Comparison of ENCODE assay signal across 10 cellular contexts in the genomic region with DNA sequence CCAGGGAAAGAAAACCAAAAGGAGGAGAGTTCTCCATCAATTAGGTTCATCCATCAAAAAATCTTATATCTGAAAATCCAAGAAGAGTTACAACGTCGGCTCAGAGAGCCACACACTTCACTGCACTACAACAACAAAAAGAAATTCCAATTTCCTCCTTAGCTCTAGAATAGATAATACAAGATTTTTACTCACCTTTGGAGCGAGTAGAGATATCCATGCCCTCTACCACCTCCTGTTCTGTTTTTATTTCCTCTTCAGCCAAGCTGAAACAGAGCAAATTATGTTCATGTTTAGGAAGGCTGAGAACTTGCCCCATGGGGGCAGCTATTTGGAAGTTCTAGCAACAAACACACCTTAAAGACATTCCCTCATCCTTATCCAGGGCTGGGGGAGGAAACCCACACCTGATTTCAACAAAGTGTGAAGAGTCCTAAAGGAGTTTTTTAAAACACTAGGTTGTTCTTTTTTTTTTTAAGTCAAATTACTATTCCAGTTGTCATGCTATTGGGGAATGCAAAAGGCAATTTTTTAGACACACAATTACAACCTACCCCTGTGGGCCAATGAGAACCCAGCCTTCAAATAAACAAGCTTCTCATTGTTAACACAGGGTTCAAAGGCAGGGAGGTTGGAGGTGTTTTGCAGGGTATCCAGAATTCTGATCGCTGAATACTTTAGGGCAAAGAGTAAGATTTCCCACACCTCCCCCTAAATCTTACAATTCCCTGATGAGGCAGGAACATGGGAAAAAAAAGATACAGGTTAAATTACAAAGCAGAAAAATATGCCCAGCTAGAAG. TPM values are rescaled to one million over a fixed set of nuclear protein-coding genes. Genes with fewer than 3 reads are reported as not detected.
DNase-seq lines count a peak whose midpoint lies in the region; ATAC-seq, FAIRE-seq and TF ChIP-seq lines count a peak whose summit lies in the region.
"Had no signal": no experiment of that assay in that cellular context is flagged by ENCODE, and none has a peak within 500 bp of the region (broad histone marks: within the 10 kb centered on the region; RNA-seq: fewer than 3 reads in every experiment).

No MANE protein-coding gene starts in this region.

- H3F3A ChIP-seq in OCI-LY1 (ENCODE audit: insufficient read depth, low read length): no peaks in the 10 kb centered on the region

- H3K9ac ChIP-seq in OCI-LY1 (ENCODE audit: low read length) (peak overlapping the region; percentile 52; the same call in 1 of the 2 replicates), neuronal stem cell (ENCODE audit: low read depth, low read length, poor library complexity) (no peak overlapping the region)

- TF ChIP-seq CTCF in OCI-LY1 (IDR thresholded peaks at IDR 0.05; ENCODE audit: low read length): no peak
- no peak for TF ChIP-seq CTCF in GM13976 (IDR thresholded peaks at IDR 0.05; ENCODE audit: borderline replicate concordance, control extremely low read depth, extremely low read depth, insufficient read depth, missing control alignments)

- no peaks in the 10 kb centered on the region for H3K9me3 Mint-ChIP-seq in activated T-cell treated with anti-CD3 and anti-CD28 coated beads, Interleukin-2, amount 50 U/mL, for 4 hours
- H3K9me3 Mint-ChIP-seq: CD4-positive, CD25-positive, alpha-beta regulatory T cell had no signal

- H3K79me1 ChIP-seq in neuronal stem cell (ENCODE audit: low read depth, low read length): peaks cover 6% of the 10 kb centered on the region

- no peak for DNase-seq in epithelial cell of prostate (ENCODE audit: low read depth, low spot score)
- no peak for DNase-seq in neuronal stem cell (ENCODE audit: low spot score)
- no peak for DNase-seq in GM13976 (ENCODE audit: low spot score)
- DNase-seq in NCI-H2171 treated with DMSO at 0.1 percent for 48 hours (lab: John Stamatoyannopoulos, UW): no peak
- no peak for DNase-seq in activated T-cell treated with anti-CD3 and anti-CD28 coated beads, Interleukin-2, amount 50 U/mL, for 4 hours
- DNase-seq: CD4-positive, CD25-positive, alpha-beta regulatory T cell; SIG-M5 had no signal

- no peaks in the 10 kb centered on the region for H3K9me2 ChIP-seq in OCI-LY1 (ENCODE audit: low read depth, low read length)

- no peak overlapping the region for H3K14ac ChIP-seq in neuronal stem cell (ENCODE audit: low read length)

- H3K27ac ChIP-seq in OCI-LY1 (ENCODE audit: low read depth, low read length, poor library complexity, severe bottlenecking): peak overlapping the region; percentile 100
- H3K27ac ChIP-seq in epithelial cell of prostate: peak overlapping the region; percentile 100
- peak overlapping the region; percentile 92 for H3K27ac ChIP-seq in neuronal stem cell (replicated peaks; ENCODE audit: low read length)

- no peak overlapping the region for H2BK15ac ChIP-seq in neuronal stem cell (ENCODE audit: low read length)

- in situ Hi-C loops in GM13976 (cut with MboI; ENCODE audit: low sequenced_read_pairs, unreplicated experiment): no loop called here

- no peak overlapping the region for H3K23ac ChIP-seq in neuronal stem cell (ENCODE audit: low read depth, low read length, poor library complexity)

- no peak overlapping the region for H2BK5ac ChIP-seq in neuronal stem cell (ENCODE audit: low read length)

- H3K4ac ChIP-seq in neuronal stem cell (ENCODE audit: low read length): no peak overlapping the region

- H4K8ac ChIP-seq in neuronal stem cell (ENCODE audit: low read depth, low read length): no peak overlapping the region

- H2AK5ac ChIP-seq in neuronal stem cell (ENCODE audit: low read depth, low read length): no peak overlapping the region

- H3K4me1 ChIP-seq in OCI-LY1 (ENCODE audit: insufficient read depth, low read length, severe bottlenecking) (peaks cover 71% of the 10 kb centered on the region), neuronal stem cell (ENCODE audit: control insufficient read depth in 2 of 2, insufficient read depth in 1 of 2, low read depth in 1 of 2, low read length in 2 of 2) (peaks cover 41 to 47% of the 10 kb centered on the region in 2 donors)

- FAIRE-seq in A204.1 (lab: Jason Lieb, UNC): peak; percentile 58

- no peaks in the 10 kb centered on the region for H3K27me3 Mint-ChIP-seq in activated T-cell treated with anti-CD3 and anti-CD28 coated beads, Interleukin-2, amount 50 U/mL, for 4 hours (ENCODE audit: low read depth)
- H3K27me3 Mint-ChIP-seq: CD4-positive, CD25-positive, alpha-beta regulatory T cell had no signal

- H3K36me3 ChIP-seq in OCI-LY1 (ENCODE audit: insufficient read depth, low read length): peaks cover 82% of the 10 kb centered on the region
- H3K36me3 ChIP-seq in neuronal stem cell (replicated peaks in 1 of 2; ENCODE audit: control insufficient read depth in 2 of 2, insufficient read depth in 2 of 2, low read length in 2 of 2): peaks cover 2 to 93% of the 10 kb centered on the region in 2 donors

- H3K4me3 Mint-ChIP-seq in activated T-cell treated with anti-CD3 and anti-CD28 coated beads, Interleukin-2, amount 50 U/mL, for 4 hours: no peak overlapping the region

- H3K9me3 ChIP-seq in OCI-LY1 (ENCODE audit: low read length): no peaks in the 10 kb centered on the region
- peaks cover 0 to 4% of the 10 kb centered on the region in 2 donors for H3K9me3 ChIP-seq in neuronal stem cell (replicated peaks in 1 of 2; ENCODE audit: control insufficient read depth in 2 of 2, insufficient read depth in 1 of 2, low read depth in 1 of 2, low read length in 2 of 2)

- H3K79me2 ChIP-seq in OCI-LY1 (ENCODE audit: insufficient read depth, low read length): peaks cover 98% of the 10 kb centered on the region

- WGBS in neuronal stem cell (ENCODE audit: extremely low coverage in 2 of 2, insufficient read length in 2 of 2, insufficient replicate concordance in 1 of 2), 2 donors: no CpG with 5 or more reads among the region's 4 CpGs

- peaks cover 20% of the 10 kb centered on the region for H3K36me3 Mint-ChIP-seq in activated T-cell treated with anti-CD3 and anti-CD28 coated beads, Interleukin-2, amount 50 U/mL, for 4 hours (ENCODE audit: insufficient read depth)

- H2AFZ ChIP-seq in OCI-LY1 (ENCODE audit: low read length) (no peak overlapping the region), neuronal stem cell (ENCODE audit: low read length) (no peak overlapping the region)

- ATAC-seq in GM19452 (IDR thresholded peaks at IDR 0.05; ENCODE audit: unreplicated experiment): no peak
- no peak for ATAC-seq in activated T-cell treated with anti-CD3 and anti-CD28 coated beads, Interleukin-2, amount 50 U/mL, for 4 hours

- H3K18ac ChIP-seq in neuronal stem cell (ENCODE audit: low read length): no peak overlapping the region

- H3K4me1 Mint-ChIP-seq in activated T-cell treated with anti-CD3 and anti-CD28 coated beads, Interleukin-2, amount 50 U/mL, for 4 hours (ENCODE audit: low read depth): peaks cover 31% of the 10 kb centered on the region

- H4K91ac ChIP-seq in neuronal stem cell (ENCODE audit: low read depth, low read length, poor library complexity): no peak overlapping the region

- H2BK12ac ChIP-seq in neuronal stem cell (ENCODE audit: low read length): no peak overlapping the region

- H3K27me3 ChIP-seq in OCI-LY1 (ENCODE audit: insufficient read depth, low read length) (no peaks in the 10 kb centered on the region), neuronal stem cell (ENCODE audit: control insufficient read depth in 3 of 3, insufficient read depth in 3 of 3, low read depth in 1 of 3, low read length in 3 of 3) (no peaks in the 10 kb centered on the region)

- H4K20me1 ChIP-seq in OCI-LY1 (ENCODE audit: insufficient read depth, low read length): no peaks in the 10 kb centered on the region

- no peak overlapping the region for H2BK120ac ChIP-seq in neuronal stem cell (ENCODE audit: low read depth, low read length)

- H3K4me2 ChIP-seq in OCI-LY1 (ENCODE audit: low read length) (peak overlapping the region; percentile 77), neuronal stem cell (ENCODE audit: insufficient read depth, low read length, poor library complexity, severe bottlenecking) (peak overlapping the region; percentile 23)

- peak overlapping the region; percentile 87 for H3K4me3 ChIP-seq in OCI-LY1 (ENCODE audit: low read depth, low read length, poor library complexity, severe bottlenecking)
- no peak overlapping the region for H3K4me3 ChIP-seq in neuronal stem cell (ENCODE audit: low read length in 2 of 2)

RNA-seq across cellular contexts. Expression of a gene that starts 8.6 kb away (rescaled TPM):
- 44.7 TPM for polyA plus RNA-seq in neuronal stem cell (2013, experiment 1 of 2)
- 45.0 TPM for polyA plus RNA-seq in neuronal stem cell (2013, experiment 2 of 2)
- total RNA-seq in activated T-cell treated with anti-CD3 and anti-CD28 coated beads, Interleukin-2, amount 50 U/mL, for 4 hours: 10 to 100 TPM; 15.6 to 18.7 (median 17.5) TPM
